ENCODE assay signal across 18 cellular contexts in the genomic region with DNA sequence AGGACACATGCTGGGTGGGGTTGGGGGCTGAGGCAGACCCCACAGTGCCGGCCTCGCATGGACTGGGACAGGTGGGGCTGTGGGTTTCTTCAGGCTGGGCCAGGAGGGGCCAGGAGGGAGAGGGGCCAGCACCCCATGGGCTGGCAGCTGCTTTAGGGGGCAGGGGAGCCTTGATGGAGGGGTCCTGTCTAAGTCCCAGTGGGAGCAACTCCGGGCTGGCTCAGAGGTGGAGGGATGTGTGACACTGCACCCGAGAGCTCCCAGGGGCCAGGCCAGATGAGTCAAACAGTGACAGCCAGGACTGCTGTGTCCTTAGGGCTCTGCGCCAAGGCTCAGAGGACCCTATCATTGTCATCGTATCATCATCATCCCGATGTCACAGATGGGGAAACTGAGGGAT. TPM values are rescaled to one million over a fixed set of nuclear protein-coding genes. Genes with fewer than 3 reads are reported as not detected.
DNase-seq lines count a peak whose midpoint lies in the region; ATAC-seq and TF ChIP-seq lines count a peak whose summit lies in the region.
"Had no signal": no experiment of that assay in that cellular context is flagged by ENCODE, and none has a peak within 500 bp of the region (broad histone marks: within the 10 kb centered on the region; RNA-seq: fewer than 3 reads in every experiment).

No MANE protein-coding gene starts in this region.

- no peak for TF ChIP-seq CTCF in left ventricle myocardium inferior (IDR thresholded peaks at IDR 0.05; ENCODE audit: borderline replicate concordance)
- no peak for TF ChIP-seq CTCF in activated B cell treated with CpG ODN at 0.5 μM for 24 hours (IDR thresholded peaks at IDR 0.05)
- no peak for TF ChIP-seq CTCF in psoas muscle (IDR thresholded peaks at IDR 0.05)

- H3K9me3 ChIP-seq in right cardiac atrium (ENCODE audit: control insufficient read depth, low read length) (no peaks in the 10 kb centered on the region), left ventricle myocardium inferior (replicated peaks) (peaks cover under 1% of the 10 kb centered on the region), psoas muscle (peaks cover 4% of the 10 kb centered on the region)

- H3K9me3 Mint-ChIP-seq in activated B cell treated with CpG ODN at 0.5 μM for 24 hours = no peaks in the 10 kb centered on the region

- peak overlapping the region; percentile 59 for H3K4me3 Mint-ChIP-seq in activated B cell treated with CpG ODN at 0.5 μM for 24 hours

- POLR2A ChIA-PET in activated B cell treated with CpG ODN at 0.5 μM for 24 hours (lab: Charles Lee) = interaction anchor here (0.6 to 3.8 kb wide), 14 partner anchors 9 to 1588 kb away, joined by 3 to 87 read pairs (median 5); partner anchors contain the start of genes MAN2B2 and SH3TC1

- H3K4me3 ChIP-seq in right cardiac atrium (ENCODE audit: low read length) = no peak overlapping the region
- H3K4me3 ChIP-seq in left ventricle myocardium inferior = no peak overlapping the region
- H3K4me3 ChIP-seq in psoas muscle = no peak overlapping the region
- H3K4me3 ChIP-seq: A549 had no signal

- H3K27me3 ChIP-seq in right cardiac atrium (ENCODE audit: control insufficient read depth, insufficient read depth) (no peaks in the 10 kb centered on the region), left ventricle myocardium inferior (ENCODE audit: low read depth) (peaks cover 3% of the 10 kb centered on the region), psoas muscle (ENCODE audit: insufficient read depth in 3 of 3, low read length in 2 of 3) (no peaks in the 10 kb centered on the region)

- H3K4me1 ChIP-seq in right cardiac atrium (ENCODE audit: control insufficient read depth, insufficient read depth, low read length) (no peaks in the 10 kb centered on the region), left ventricle myocardium inferior (peaks cover 36% of the 10 kb centered on the region), psoas muscle (peaks cover 52% of the 10 kb centered on the region)
- H3K4me1 ChIP-seq: A549 had no signal

- H3K27me3 Mint-ChIP-seq in activated B cell treated with CpG ODN at 0.5 μM for 24 hours = no peaks in the 10 kb centered on the region

- 86% methylated on average over 7 of the region's 7 CpGs for WGBS in right cardiac atrium
- 70 to 73% (median 70%) methylated on average over 7 of the region's 7 CpGs for WGBS in psoas muscle, 3 donors

- no peaks in the 10 kb centered on the region for H3K36me3 ChIP-seq in left ventricle myocardium inferior
- no peaks in the 10 kb centered on the region for H3K36me3 ChIP-seq in psoas muscle (ENCODE audit: insufficient read depth in 1 of 2, low read depth in 1 of 2)

- H3K27ac ChIP-seq in right cardiac atrium (ENCODE audit: low read length) (no peak overlapping the region), left ventricle myocardium inferior (replicated peaks) (no peak overlapping the region), psoas muscle (peak overlapping the region; percentile 97)
- H3K27ac ChIP-seq: A549, C4-2B had no signal

- H3K4me1 Mint-ChIP-seq in activated B cell treated with CpG ODN at 0.5 μM for 24 hours = peaks cover 65% of the 10 kb centered on the region

- ATAC-seq in right cardiac atrium (no peak), activated B cell treated with CpG ODN at 0.5 μM for 24 hours (ENCODE audit: low read depth) (peak; percentile 6), psoas muscle (peak in 3 of 4 donors; percentile 15 to 27 (median 21))
- ATAC-seq: A549, HCT116, PC-3 had no signal

- DNase-seq in right cardiac atrium (peak in 2 of 3 donors; percentile 28 to 51), left ventricle myocardium inferior (no peak), activated B cell treated with CpG ODN at 0.5 μM for 24 hours (no peak), psoas muscle (peak; percentile 56 to 76), posterior vena cava (ENCODE audit: low spot score) (no peak), DMS114 treated with DMSO at 0.1 percent for 48 hours (lab: John Stamatoyannopoulos, UW; ENCODE audit: unreplicated experiment) (no peak), ureter (ENCODE audit: low spot score) (no peak)
- DNase-seq: GDM1, GOT3, MM.1S, NCI-H1092, NCI-H1436 treated with DMSO at 0.1 percent for 48 hours, NCI-H2029, PC-3, RPMI8226 had no signal

- CTCF ChIA-PET in activated B cell treated with CpG ODN at 0.5 μM for 24 hours (lab: Charles Lee) = interaction anchor here (0.8 to 1.8 kb wide), 3 partner anchors 9 to 29 kb away, joined by 5 to 10 read pairs (median 7); no protein-coding TSS in a partner anchor

- H3K27ac Mint-ChIP-seq in activated B cell treated with CpG ODN at 0.5 μM for 24 hours = peak overlapping the region; percentile 75

- peaks cover 3% of the 10 kb centered on the region for H3K36me3 Mint-ChIP-seq in activated B cell treated with CpG ODN at 0.5 μM for 24 hours (ENCODE audit: low read depth)

- intact Hi-C loops in right cardiac atrium (cut with DNase I) = no loop called here
- intact Hi-C loops in left ventricle myocardium inferior (cut with micrococcal nuclease) = no loop called here
- intact Hi-C loops in activated B cell treated with CpG ODN at 0.5 μM for 24 hours (cut with micrococcal nuclease) = no loop called here
- intact Hi-C loops in psoas muscle (cut with DNase I) = no loop called here
- intact Hi-C loops in posterior vena cava (cut with DNase I) = loop anchor here in 1 of 2 donors (1.0 kb wide), 1 partner anchor 23 kb away; no protein-coding TSS in a partner anchor

RNA-seq across cellular contexts. Expression of gene ABLIM2, which starts 4.4 kb away (rescaled TPM):
- total RNA-seq in right cardiac atrium (10 to 100 TPM in 2 of 4 donors, 1 to 10 TPM in 2; 6.2 to 17.4 (median 9.6) TPM), left ventricle myocardium inferior (43.5 TPM), activated B cell treated with CpG ODN at 0.5 μM for 24 hours (5.2 and 7.0 TPM in 2 replicates), psoas muscle (100 to 1,000 TPM; 127 to 956 (median 461) TPM), posterior vena cava (10 to 100 TPM; 11.7 to 23.8 TPM), ureter (8.5 TPM)
- polyA plus RNA-seq in right cardiac atrium (4.2 TPM), psoas muscle (100 to 1,000 TPM in 2 of 3 donors, 10 to 100 TPM in 1; 82.2 to 295 (median 123) TPM)

RNA-seq across cellular contexts. Expression of gene SH3TC1, which starts 36.1 kb away (rescaled TPM):
- total RNA-seq in right cardiac atrium (10 to 100 TPM in 3 of 4 donors, 1 to 10 TPM in 1; 6.6 to 17.1 (median 11.1) TPM), left ventricle myocardium inferior (13.6 TPM), activated B cell treated with CpG ODN at 0.5 μM for 24 hours (104 and 135 TPM in 2 replicates), psoas muscle (1 to 10 TPM; 4.6 to 7.9 (median 4.9) TPM), posterior vena cava (10 to 100 TPM; 36.6 to 45.1 TPM), ureter (87.0 TPM)
- polyA plus RNA-seq in right cardiac atrium (5.4 TPM), psoas muscle (1 to 10 TPM; 1.9 to 5.0 (median 4.0) TPM)

Comparison
In these comparisons a context has a peak if more than half of its experiments do, and no peak if none do; other contexts are left out.
1. DNase-seq: peak in right cardiac atrium (2 of 3) and psoas muscle (2 of 2); none in left ventricle myocardium inferior (single experiment), activated B cell treated with CpG ODN at 0.5 μM for 24 hours (single experiment), posterior vena cava (single experiment), DMS114 treated with DMSO at 0.1 percent for 48 hours (single experiment) and ureter (single experiment).
2. ATAC-seq: peak in activated B cell treated with CpG ODN at 0.5 μM for 24 hours (single experiment) and psoas muscle (3 of 4); none in right cardiac atrium (0 of 2).